Comparison of ENCODE assay signal across 8 cellular contexts in genomic region chr2:73214120-73215035, GRCh38. TPM values are rescaled to one million over a fixed set of nuclear protein-coding genes. Genes with fewer than 3 reads are reported as not detected.
DNase-seq lines count a peak whose midpoint lies in the region; ATAC-seq and TF ChIP-seq lines count a peak whose summit lies in the region.

TSS of gene SMYD5 (plus strand) at chr2:73214245. CDS start at chr2:73214267, 22 bp downstream.

- H3K27ac ChIP-seq in trophoblast cell (ENCODE audit: low read depth, low read length) = peak within 1 kb of the TSS; percentile 28
- H3K27ac ChIP-seq in tibial nerve = peak within 1 kb of the TSS; percentile 61 to 81 (median 72)

- H4K8ac ChIP-seq in trophoblast cell (ENCODE audit: low read depth, low read length) = peak within 1 kb of the TSS; percentile 89

- H3K4me1 ChIP-seq in trophoblast cell (ENCODE audit: control insufficient read depth in 1 of 2, insufficient read depth in 2 of 2, low read length in 2 of 2) (peaks cover 0 to 5% of the 10 kb centered on the region in 2 experiments), tibial nerve (peaks cover 0 to 37% (median 15%) of the 10 kb centered on the region in 4 donors)

- H3K23ac ChIP-seq in trophoblast cell (ENCODE audit: low read length) = no peak within 1 kb of the TSS

- H2BK5ac ChIP-seq in trophoblast cell (ENCODE audit: low read depth, low read length, poor library complexity) = no peak within 1 kb of the TSS

- POLR2A ChIA-PET in HEK293T (lab: Yijun Ruan, JAX) = interaction anchor here (0.7 to 7.5 kb wide), 3 partner anchors 20 to 37 kb away, joined by 3 to 53 read pairs (median 38); partner anchors contain the start of genes CCT7 and PRADC1

- intact Hi-C loops in Right ventricle myocardium inferior (cut with DNase I) = no loop called here

- H3K4me2 ChIP-seq in trophoblast cell (ENCODE audit: low read length) = peak within 1 kb of the TSS; percentile 88

- H2BK12ac ChIP-seq in trophoblast cell (ENCODE audit: low read length) = no peak within 1 kb of the TSS

- CTCF ChIA-PET in HEK293T (lab: Yijun Ruan, JAX) = interaction anchor here (0.9 to 2.2 kb wide), 2 partner anchors 19 kb away, joined by 3 to 6 read pairs; partner anchors contain the start of gene PRADC1

- H3K79me1 ChIP-seq in trophoblast cell (ENCODE audit: low read length) = peaks cover 5% of the 10 kb centered on the region

- peak within 1 kb of the TSS; percentile 44 for H3K4ac ChIP-seq in trophoblast cell (ENCODE audit: low read depth, low read length)

- H3K27me3 ChIP-seq in GM06990 (replicated peaks; ENCODE audit: control insufficient read depth, insufficient read depth, low read length) = no peaks in the 10 kb centered on the region
- no peaks in the 10 kb centered on the region for H3K27me3 ChIP-seq in trophoblast cell (ENCODE audit: insufficient read depth, low read length)
- no peaks in the 10 kb centered on the region for H3K27me3 ChIP-seq in tibial nerve

- H3K36me3 ChIP-seq in GM06990 (ENCODE audit: control insufficient read depth, insufficient read depth, low read length) (no peaks in the 10 kb centered on the region), trophoblast cell (ENCODE audit: control insufficient read depth in 1 of 2, insufficient read depth in 2 of 2, low read length in 2 of 2) (peaks cover 0 to 3% of the 10 kb centered on the region in 2 experiments), tibial nerve (peaks cover 0 to 13% (median 0%) of the 10 kb centered on the region in 3 donors)

- H3K9me3 ChIP-seq in trophoblast cell (ENCODE audit: insufficient read depth, low read depth, low read length) (no peaks in the 10 kb centered on the region), tibial nerve (no peaks in the 10 kb centered on the region)

- WGBS in trophoblast cell (ENCODE audit: extremely low coverage, insufficient coverage, insufficient read length) = no CpG with 5 or more reads among the region's 64 CpGs
- 0 to 1% methylated on average over 35 to 56 of the region's 64 CpGs for WGBS in tibial nerve, 2 donors

- TF ChIP-seq POLR2A in tibial nerve (IDR thresholded peaks at IDR 0.05) = no peak

- peak within 1 kb of the TSS; percentile 85 for H4K91ac ChIP-seq in trophoblast cell (ENCODE audit: low read depth, low read length)

- peak within 1 kb of the TSS; percentile 14 for H3K18ac ChIP-seq in trophoblast cell (ENCODE audit: low read length)

- peak; percentile 93 for DNase-seq in GM06990 (ENCODE audit: extremely low read depth, insufficient read length)
- peak; percentile 91 for DNase-seq in HEK293T (ENCODE audit: extremely low spot score)
- DNase-seq in MV-4-11 (lab: John Stamatoyannopoulos, UW) = peak; percentile 82
- DNase-seq in SKM-1 (lab: John Stamatoyannopoulos, UW; ENCODE audit: unreplicated experiment) = peak; percentile 62
- DNase-seq in activated naive CD4-positive, alpha-beta T cell treated with anti-CD3 and anti-CD28 coated beads, Interleukin-2, amount 50 U/mL, for 72 hours (ENCODE audit: low spot score in 2 of 2) = peak; percentile 91 to 96
- DNase-seq in Right ventricle myocardium inferior (ENCODE audit: missing footprints) = peak; percentile 92
- DNase-seq in trophoblast cell = peak; percentile 76 to 92
- peak; percentile 72 to 87 for DNase-seq in tibial nerve (ENCODE audit: low spot score in 2 of 2)

- no peak for TF ChIP-seq CTCF in GM06990 (IDR thresholded peaks at IDR 0.05; ENCODE audit: insufficient read depth, low read length, poor library complexity, severe bottlenecking)
- TF ChIP-seq CTCF in tibial nerve (IDR thresholded peaks at IDR 0.05) = no peak

- H3K4me3 ChIP-seq in GM06990 (replicated peaks; ENCODE audit: low read depth, low read length) (peak within 1 kb of the TSS; percentile 81), trophoblast cell (ENCODE audit: low read depth, low read length) (peak within 1 kb of the TSS; percentile 95), tibial nerve (peak within 1 kb of the TSS; percentile 71 to 94 (median 82))

- peak within 1 kb of the TSS; percentile 94 to 97 for H3K27ac Mint-ChIP-seq in activated naive CD4-positive, alpha-beta T cell treated with anti-CD3 and anti-CD28 coated beads, Interleukin-2, amount 50 U/mL, for 72 hours

- H3K36me3 Mint-ChIP-seq in activated naive CD4-positive, alpha-beta T cell treated with anti-CD3 and anti-CD28 coated beads, Interleukin-2, amount 50 U/mL, for 72 hours = peaks cover 6 to 7% of the 10 kb centered on the region in 2 donors

- peaks cover 5% of the 10 kb centered on the region for H3K79me2 ChIP-seq in trophoblast cell (ENCODE audit: control insufficient read depth, insufficient read depth, low read length, poor library complexity)

- peak; percentile 15 to 79 for TF ChIP-seq EP300 in tibial nerve (IDR thresholded peaks at IDR 0.05)

- peak; percentile 91 to 95 for ATAC-seq in activated naive CD4-positive, alpha-beta T cell treated with anti-CD3 and anti-CD28 coated beads, Interleukin-2, amount 50 U/mL, for 72 hours
- ATAC-seq in Right ventricle myocardium inferior = peak; percentile 94

- H3K14ac ChIP-seq in trophoblast cell (ENCODE audit: low read length) = peak within 1 kb of the TSS; percentile 78

- H2AK5ac ChIP-seq in trophoblast cell (ENCODE audit: low read length) = peak within 1 kb of the TSS; percentile 50

- H2BK120ac ChIP-seq in trophoblast cell (ENCODE audit: insufficient read depth, low read length, poor library complexity) = peak within 1 kb of the TSS; percentile 52

- peak within 1 kb of the TSS; percentile 92 for H2AFZ ChIP-seq in trophoblast cell (ENCODE audit: insufficient read depth, low read length, poor library complexity)

- peak within 1 kb of the TSS; percentile 85 for H4K12ac ChIP-seq in trophoblast cell (ENCODE audit: low read depth, low read length)

- H3K9me3 Mint-ChIP-seq in activated naive CD4-positive, alpha-beta T cell treated with anti-CD3 and anti-CD28 coated beads, Interleukin-2, amount 50 U/mL, for 72 hours = no peaks in the 10 kb centered on the region

- peak within 1 kb of the TSS; percentile 74 for H3K9ac ChIP-seq in trophoblast cell (ENCODE audit: low read length)

TF ChIP-seq in HEK293T, 16 proteins besides CTCF, POLR2A, EP300 and RAD21:
- TF ChIP-seq CTBP1 (IDR thresholded peaks at IDR 0.05; ENCODE audit: borderline replicate concordance) (no peak), L3MBTL2 (conservative IDR thresholded peaks at IDR 0.05) (no peak), PKNOX1 (IDR thresholded peaks at IDR 0.05) (no peak), ELF4 (IDR thresholded peaks at IDR 0.05) (no peak), ZNF384 (IDR thresholded peaks at IDR 0.05) (no peak), SUZ12 (IDR thresholded peaks at IDR 0.05) (no peak), FOXM1 (IDR thresholded peaks at IDR 0.05; ENCODE audit: borderline replicate concordance) (no peak), FOXK2 (IDR thresholded peaks at IDR 0.05) (no peak), ARNT (IDR thresholded peaks at IDR 0.05) (no peak), BHLHE40 (IDR thresholded peaks at IDR 0.05; ENCODE audit: borderline replicate concordance) (no peak), LEF1 (IDR thresholded peaks at IDR 0.05; ENCODE audit: borderline replicate concordance) (peak; percentile 48; the same call in 1 of the 2 replicates), HDGF (IDR thresholded peaks at IDR 0.05; ENCODE audit: borderline replicate concordance) (no peak), FOXA1 (IDR thresholded peaks at IDR 0.05) (no peak), TARDBP (IDR thresholded peaks at IDR 0.05) (no peak), SP1 (IDR thresholded peaks at IDR 0.05) (0 out of 2 replicates have a peak, but pooled peaks have one; percentile 29)

RNA-seq across cellular contexts. Expression of gene SMYD5, which starts in this region (rescaled TPM):
- 10 to 100 TPM; 36.0 to 41.1 TPM for total RNA-seq in activated naive CD4-positive, alpha-beta T cell treated with anti-CD3 and anti-CD28 coated beads, Interleukin-2, amount 50 U/mL, for 72 hours
- total RNA-seq in Right ventricle myocardium inferior = 16.8 TPM
- 11.7 and 11.8 TPM in 2 replicates for polyA plus RNA-seq in trophoblast cell (2013)
- 10 to 100 TPM; 13.8 to 32.4 (median 18.7) TPM for total RNA-seq in tibial nerve

Comparison
In these comparisons a context has a peak if more than half of its experiments do, and no peak if none do; other contexts are left out.
1. Peak in every context shown above with its lines: DNase-seq, ATAC-seq, H3K4me3 ChIP-seq and H3K27ac ChIP-seq.